In genomic region chr7:66505531-66506451, GRCh38 we compare ENCODE assay signal across 8 cellular contexts.
DNase-seq lines count a peak whose midpoint lies in the region; ATAC-seq and TF ChIP-seq lines count a peak whose summit lies in the region.

No MANE protein-coding gene starts in this region.

- BruUV-seq in mammary epithelial cell (replicated peaks; lab: Mats Ljungman, UMichigan) = no TSS peak

- peaks cover 0 to 10% (median 6%) of the 10 kb centered on the region in 7 donors for H3K4me1 Mint-ChIP-seq in naive thymus-derived CD4-positive, alpha-beta T cell

- peak overlapping the region; percentile 32 for H3K4me2 ChIP-seq in mammary epithelial cell (ENCODE audit: insufficient read depth, low read depth, low read length)

- H3K9ac ChIP-seq in mammary epithelial cell (ENCODE audit: insufficient read depth, low read length) = no peak overlapping the region

- no peaks in the 10 kb centered on the region for H4K20me1 ChIP-seq in mammary epithelial cell (ENCODE audit: insufficient read depth, low read length)

- intact Hi-C loops in mammary epithelial cell (cut with micrococcal nuclease) (no loop called here), lower leg skin (cut with DNase I; ENCODE audit: low total_unique reads) (no loop called here)
- intact Hi-C loops in naive thymus-derived CD4-positive, alpha-beta T cell (cut with micrococcal nuclease) = no loop called here

- peak overlapping the region; percentile 40 for H2AFZ ChIP-seq in mammary epithelial cell (ENCODE audit: low read depth, low read length)

- peaks cover 0 to 31% (median 6%) of the 10 kb centered on the region in 5 donors for H3K27me3 Mint-ChIP-seq in naive thymus-derived CD4-positive, alpha-beta T cell

- TF ChIP-seq POLR2A in lower leg skin (IDR thresholded peaks at IDR 0.05) = no peak

- H3K27ac Mint-ChIP-seq in naive thymus-derived CD4-positive, alpha-beta T cell = peak overlapping the region in 1 of 9 donors; percentile 38

- H3K79me2 ChIP-seq in mammary epithelial cell (ENCODE audit: insufficient read depth, low read length) = no peaks in the 10 kb centered on the region

- peaks cover 0 to 2% (median 0%) of the 10 kb centered on the region in 11 donors for H3K9me3 Mint-ChIP-seq in naive thymus-derived CD4-positive, alpha-beta T cell

- no peaks in the 10 kb centered on the region for H3K36me3 Mint-ChIP-seq in naive thymus-derived CD4-positive, alpha-beta T cell

- no peak overlapping the region for H3K27ac ChIP-seq in mammary epithelial cell (ENCODE audit: insufficient read depth, low read depth, low read length)
- H3K27ac ChIP-seq in naive thymus-derived CD4-positive, alpha-beta T cell (ENCODE audit: low read depth, low read length) = no peak overlapping the region

- H3K4me3 ChIP-seq in BJ (ENCODE audit: low read depth, low read length) = peak overlapping the region; percentile 29
- H3K4me3 ChIP-seq in mammary epithelial cell (replicated peaks in 1 of 3; ENCODE audit: insufficient read depth in 1 of 3, low read depth in 2 of 3, low read length in 3 of 3) = peak overlapping the region in 1 of 3 experiments; percentile 22
- H3K4me3 ChIP-seq in naive thymus-derived CD4-positive, alpha-beta T cell (ENCODE audit: low read length) = no peak overlapping the region
- H3K4me3 ChIP-seq in lower leg skin (ENCODE audit: low read depth, poor library complexity, severe bottlenecking) = no peak overlapping the region

- peak; percentile 70 for ATAC-seq in naive thymus-derived CD4-positive, alpha-beta T cell
- ATAC-seq in GM18511 (IDR thresholded peaks at IDR 0.05; ENCODE audit: unreplicated experiment) = no peak

- dilution Hi-C loops in mammary epithelial cell (cut with HindIII; ENCODE audit: low sequenced_read_pairs) = no loop called here

- WGBS in mammary epithelial cell (ENCODE audit: low coverage, missing lambda C conversion rate) = over 99% methylated on average over 24 of the region's 86 CpGs
- 51 to 70% methylated on average over 65 to 79 of the region's 86 CpGs for WGBS in lower leg skin, 2 donors

- POLR2A ChIA-PET in BJ (lab: Charles Lee) = no interaction called here
- POLR2A ChIA-PET in naive thymus-derived CD4-positive, alpha-beta T cell (lab: Charles Lee) = interaction anchor here (0.8 to 1.4 kb wide), 3 partner anchors 10 to 77 kb away, joined by 3 to 14 read pairs (median 3); no protein-coding TSS in a partner anchor

- H3K27me3 ChIP-seq in BJ (ENCODE audit: control insufficient read depth, insufficient read depth, low read length) (no peaks in the 10 kb centered on the region), mammary epithelial cell (ENCODE audit: insufficient read depth, low read length) (no peaks in the 10 kb centered on the region)
- H3K27me3 ChIP-seq in naive thymus-derived CD4-positive, alpha-beta T cell (ENCODE audit: control insufficient read depth in 2 of 2, insufficient read depth in 2 of 2, low read length in 2 of 2) = no peaks in the 10 kb centered on the region

- CTCF ChIA-PET in BJ (lab: Yijun Ruan, JAX) = no interaction called here
- CTCF ChIA-PET in mammary epithelial cell (lab: Charles Lee; ENCODE audit: low non-redundant PET) = interaction anchor here (0.6 kb wide), 1 partner anchor 489 kb away, joined by 3 read pairs; no protein-coding TSS in a partner anchor
- CTCF ChIA-PET in naive thymus-derived CD4-positive, alpha-beta T cell (lab: Charles Lee) = interaction anchor here (0.6 kb wide), 1 partner anchor 11 kb away, joined by 3 read pairs; no protein-coding TSS in a partner anchor

- TF ChIP-seq CTCF in BJ (IDR thresholded peaks at IDR 0.05; ENCODE audit: insufficient read depth, low read depth, low read length) (no peak), mammary epithelial cell (conservative IDR thresholded peaks at IDR 0.05 in 1 of 2, IDR thresholded peaks at IDR 0.05 in 1 of 2; ENCODE audit: extremely low read depth in 1 of 2, insufficient read depth in 1 of 2, low read depth in 1 of 2, low read length in 2 of 2) (no peak), lower leg skin (IDR thresholded peaks at IDR 0.05) (no peak)

- no peak for DNase-seq in BJ (ENCODE audit: low read depth)
- peak; percentile 20 for DNase-seq in NCI-H526 treated with DMSO at 0.1 percent for 48 hours (lab: John Stamatoyannopoulos, UW)
- DNase-seq in mammary epithelial cell = no peak
- DNase-seq in naive thymus-derived CD4-positive, alpha-beta T cell = peak in 7 of 9 donors; percentile 24 to 42 (median 32)
- no peak for DNase-seq in inferior parietal cortex (ENCODE audit: extremely low spot score)
- DNase-seq in NCI-H1930 (lab: John Stamatoyannopoulos, UW) = no peak
- DNase-seq in lower leg skin (ENCODE audit: low spot score in 2 of 2) = no peak

- H3K4me3 Mint-ChIP-seq in naive thymus-derived CD4-positive, alpha-beta T cell = peak overlapping the region; percentile 34 to 81 (median 66)

- H3K36me3 ChIP-seq in BJ (ENCODE audit: control insufficient read depth, insufficient read depth, low read length) = no peaks in the 10 kb centered on the region
- no peaks in the 10 kb centered on the region for H3K36me3 ChIP-seq in mammary epithelial cell (ENCODE audit: insufficient read depth, low read length)
- H3K36me3 ChIP-seq in naive thymus-derived CD4-positive, alpha-beta T cell (ENCODE audit: control insufficient read depth in 2 of 3, insufficient read depth in 3 of 3, low read length in 3 of 3) = no peaks in the 10 kb centered on the region

- no peaks in the 10 kb centered on the region for H3K9me3 ChIP-seq in mammary epithelial cell (replicated peaks; ENCODE audit: insufficient read depth, low read length)
- no peaks in the 10 kb centered on the region for H3K9me3 ChIP-seq in naive thymus-derived CD4-positive, alpha-beta T cell (ENCODE audit: control insufficient read depth in 2 of 3, low read length in 3 of 3)

- in situ Hi-C loops in mammary epithelial cell (cut with MboI; ENCODE audit: low sequenced_read_pairs in 2 of 2) = no loop called here

- H3K4me1 ChIP-seq in mammary epithelial cell (ENCODE audit: insufficient read depth, low read length) = no peaks in the 10 kb centered on the region
- peaks cover 7 to 8% of the 10 kb centered on the region in 2 donors for H3K4me1 ChIP-seq in naive thymus-derived CD4-positive, alpha-beta T cell (ENCODE audit: control insufficient read depth in 2 of 2, insufficient read depth in 2 of 2, low read length in 2 of 2)

Comparison
In these comparisons a context has a peak if more than half of its experiments do, and no peak if none do; other contexts are left out.
1. DNase-seq: peak in NCI-H526 treated with DMSO at 0.1 percent for 48 hours (single experiment) and naive thymus-derived CD4-positive, alpha-beta T cell (7 of 9); none in BJ (single experiment), mammary epithelial cell (single experiment), inferior parietal cortex (single experiment), NCI-H1930 (0 of 2) and lower leg skin (0 of 2).